Comparison of ENCODE assay signal across 20 cellular contexts in the genomic region with DNA sequence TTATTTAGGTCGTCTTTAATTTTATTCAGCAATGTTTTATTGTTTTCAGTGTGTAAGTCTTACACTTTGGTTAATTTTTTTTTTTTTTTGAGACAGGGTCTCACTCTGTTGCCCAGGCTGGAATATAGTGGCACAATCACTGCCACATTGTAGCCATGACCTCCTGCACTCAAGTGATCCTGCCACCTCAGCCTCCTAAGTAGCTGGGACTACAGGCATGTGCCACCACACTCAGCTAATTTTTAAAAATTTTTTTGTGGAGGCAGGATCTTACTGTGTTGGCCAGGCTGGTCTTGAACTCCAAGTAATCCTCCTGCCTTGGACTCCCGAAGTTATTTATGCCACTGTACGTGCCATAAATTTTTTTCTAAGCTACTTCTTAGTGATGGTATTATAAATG.
"Had no signal": no experiment of that assay in that cellular context is flagged by ENCODE, and none has a peak within 500 bp of the region (broad histone marks: within the 10 kb centered on the region; RNA-seq: fewer than 3 reads in every experiment).

No MANE protein-coding gene starts in this region.

- H3K4me1 ChIP-seq: esophagus muscularis mucosa, foreskin keratinocyte, gastroesophageal sphincter, heart left ventricle, left lung, lower lobe of right lung had no signal

- H3K4me3 ChIP-seq: coronary artery, dorsolateral prefrontal cortex, esophagus muscularis mucosa, gastroesophageal sphincter, heart left ventricle, hepatocyte, left lung, lower lobe of right lung, mucosa of descending colon had no signal

- H3K27ac Mint-ChIP-seq: mesothelial cell of epicardium had no signal

- DNase-seq: dermis blood vessel endothelial cell; dorsolateral prefrontal cortex; effector CD4-positive, alpha-beta T cell; effector memory CD4-positive, alpha-beta T cell; foreskin keratinocyte; heart left ventricle; hypothalamus; left cardiac atrium; left lung; left ventricle myocardium superior; lower lobe of right lung; mesenchymal stem cell; mucosa of descending colon; naive B cell; naive thymus-derived CD8-positive, alpha-beta T cell had no signal

- H3K4me3 Mint-ChIP-seq: mesothelial cell of epicardium; naive thymus-derived CD8-positive, alpha-beta T cell had no signal

- H3K27me3 Mint-ChIP-seq: naive B cell; naive thymus-derived CD8-positive, alpha-beta T cell had no signal

- ATAC-seq: foreskin keratinocyte; gastroesophageal sphincter; heart left ventricle; left cardiac atrium; left lung; left ventricle myocardium superior; lower lobe of right lung; mucosa of descending colon; naive thymus-derived CD8-positive, alpha-beta T cell had no signal

- H3K27ac ChIP-seq: coronary artery, dorsolateral prefrontal cortex, esophagus muscularis mucosa, foreskin keratinocyte, gastroesophageal sphincter, heart left ventricle, hepatocyte, left lung, lower lobe of right lung had no signal

- H3K9me3 ChIP-seq: esophagus muscularis mucosa, gastroesophageal sphincter, heart left ventricle, left lung, lower lobe of right lung, mucosa of descending colon had no signal

- H3K9me3 Mint-ChIP-seq: mesothelial cell of epicardium; naive B cell; naive thymus-derived CD8-positive, alpha-beta T cell had no signal

- H3K4me1 Mint-ChIP-seq: mesothelial cell of epicardium had no signal
